Comparison of ENCODE assay signal across 13 cellular contexts in the genomic region with DNA sequence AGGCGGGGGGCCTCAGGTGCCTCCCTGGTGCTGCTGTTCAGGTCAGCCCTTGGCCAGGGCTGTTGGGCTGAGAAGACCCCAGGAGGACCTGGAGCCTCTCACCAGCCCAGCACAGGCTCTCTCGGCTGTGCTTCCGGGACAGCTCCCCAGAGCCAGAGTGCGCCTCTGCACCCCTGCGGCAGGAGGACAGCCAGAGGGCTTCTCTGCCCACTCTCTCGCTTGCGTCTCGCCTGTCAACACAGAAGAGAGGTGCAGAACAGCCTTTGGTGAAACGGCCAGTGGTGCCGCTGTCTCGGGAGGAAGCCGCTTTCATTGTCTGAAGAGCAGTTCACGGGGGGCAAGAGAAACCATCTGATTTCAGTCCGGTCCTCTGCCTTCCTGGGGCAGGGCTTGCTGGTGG. TPM values are rescaled to one million over a fixed set of nuclear protein-coding genes. Genes with fewer than 3 reads are reported as not detected.
DNase-seq lines count a peak whose midpoint lies in the region; ATAC-seq and TF ChIP-seq lines count a peak whose summit lies in the region.
"Had no signal": no experiment of that assay in that cellular context is flagged by ENCODE, and none has a peak within 500 bp of the region (broad histone marks: within the 10 kb centered on the region; RNA-seq: fewer than 3 reads in every experiment).

No MANE protein-coding gene starts in this region.

- peak overlapping the region in 3 of 4 donors; percentile 52 to 76 (median 56) for H3K4me3 Mint-ChIP-seq in CD4-positive, CD25-positive, alpha-beta regulatory T cell
- peak overlapping the region in 9 of 10 donors; percentile 16 to 62 (median 33) for H3K4me3 Mint-ChIP-seq in naive thymus-derived CD4-positive, alpha-beta T cell
- no peak overlapping the region for H3K4me3 Mint-ChIP-seq in H9
- H3K4me3 Mint-ChIP-seq: activated CD4-positive, alpha-beta memory T cell treated with anti-CD3 and anti-CD28 coated beads for 36 hours had no signal

- H2AFZ ChIP-seq in H9 (ENCODE audit: low read length): no peak overlapping the region
- H2AFZ ChIP-seq: parathyroid adenoma had no signal

- no peak overlapping the region for H4K91ac ChIP-seq in H9 (ENCODE audit: insufficient read length, low read depth, low read length)

- H4K8ac ChIP-seq in H9 (replicated peaks; ENCODE audit: insufficient read length, low read depth, low read length): no peak overlapping the region

- no peak overlapping the region for H3K4ac ChIP-seq in H9 (ENCODE audit: low read depth, low read length)

- no peaks in the 10 kb centered on the region for H4K20me1 ChIP-seq in H9 (ENCODE audit: control insufficient read depth, insufficient read depth, insufficient read length)

- H3K4me3 ChIP-seq in CD4-positive, CD25-positive, alpha-beta regulatory T cell (ENCODE audit: low read depth, low read length): no peak overlapping the region
- no peak overlapping the region for H3K4me3 ChIP-seq in NT2/D1 (ENCODE audit: insufficient read length, low read depth)
- no peak overlapping the region for H3K4me3 ChIP-seq in choroid plexus epithelial cell (ENCODE audit: low read depth, low read length)
- no peak overlapping the region for H3K4me3 ChIP-seq in naive thymus-derived CD4-positive, alpha-beta T cell (ENCODE audit: low read length)

- no peaks in the 10 kb centered on the region for H3K9me3 Mint-ChIP-seq in CD4-positive, CD25-positive, alpha-beta regulatory T cell
- no peaks in the 10 kb centered on the region for H3K9me3 Mint-ChIP-seq in naive thymus-derived CD4-positive, alpha-beta T cell
- no peaks in the 10 kb centered on the region for H3K9me3 Mint-ChIP-seq in H9
- H3K9me3 Mint-ChIP-seq: activated CD4-positive, alpha-beta memory T cell treated with anti-CD3 and anti-CD28 coated beads for 36 hours had no signal

- H3K4me1 ChIP-seq in CD4-positive, CD25-positive, alpha-beta regulatory T cell (ENCODE audit: control insufficient read depth, insufficient read depth, low read length, poor library complexity, severe bottlenecking): peaks cover 19% of the 10 kb centered on the region
- H3K4me1 ChIP-seq in NT2/D1 (ENCODE audit: insufficient read depth, insufficient read length) (peaks cover 39% of the 10 kb centered on the region), H9 (ENCODE audit: insufficient read depth, low read length) (peaks cover 2% of the 10 kb centered on the region; the same call in 1 of the 2 replicates)
- peaks cover 11 to 12% of the 10 kb centered on the region in 2 donors for H3K4me1 ChIP-seq in naive thymus-derived CD4-positive, alpha-beta T cell (ENCODE audit: control insufficient read depth in 2 of 2, insufficient read depth in 2 of 2, low read length in 2 of 2)

- peaks cover 4% of the 10 kb centered on the region for H3K23me2 ChIP-seq in H9 (ENCODE audit: insufficient read length, low read depth, low read length, poor library complexity, severe bottlenecking)

- WGBS in H9 (ENCODE audit: extremely low coverage, insufficient read length, low lambda C conversion rate): no CpG with 5 or more reads among the region's 14 CpGs

- CTCF ChIA-PET in naive thymus-derived CD4-positive, alpha-beta T cell (lab: Charles Lee): no interaction called here

- no peak overlapping the region for H2BK15ac ChIP-seq in H9 (ENCODE audit: low read depth, low read length)

- POLR2A ChIA-PET in naive thymus-derived CD4-positive, alpha-beta T cell (lab: Charles Lee): interaction anchor here (0.9 to 5.5 kb wide), 3 partner anchors 9 to 22 kb away, joined by 3 to 38 read pairs (median 3); no protein-coding TSS in a partner anchor

- no peak for ATAC-seq in CD4-positive, CD25-positive, alpha-beta regulatory T cell (ENCODE audit: low read depth in 2 of 2)
- ATAC-seq in naive thymus-derived CD4-positive, alpha-beta T cell: peak; percentile 19

- no peaks in the 10 kb centered on the region for H3K79me2 ChIP-seq in H9 (ENCODE audit: insufficient read depth, low read length)

- no peak overlapping the region for H3K18ac ChIP-seq in H9 (ENCODE audit: insufficient read length, low read depth, low read length)

- no peak overlapping the region for H3K14ac ChIP-seq in H9 (ENCODE audit: insufficient read depth, low read length)

- no peak overlapping the region for H3K56ac ChIP-seq in H9 (ENCODE audit: insufficient read length, low read depth, low read length)

- H3K4me2 ChIP-seq in H9 (ENCODE audit: insufficient read depth, insufficient read length, low read length): no peak overlapping the region
- H3K4me2 ChIP-seq: KMS-11 had no signal

- H3K4me1 Mint-ChIP-seq in CD4-positive, CD25-positive, alpha-beta regulatory T cell: peaks cover 0 to 14% (median 0%) of the 10 kb centered on the region in 4 donors
- peaks cover 0 to 22% (median 11%) of the 10 kb centered on the region in 7 donors for H3K4me1 Mint-ChIP-seq in naive thymus-derived CD4-positive, alpha-beta T cell
- peaks cover 18 to 25% of the 10 kb centered on the region in 2 experiments for H3K4me1 Mint-ChIP-seq in H9

- no peaks in the 10 kb centered on the region for H3K36me3 Mint-ChIP-seq in CD4-positive, CD25-positive, alpha-beta regulatory T cell
- no peaks in the 10 kb centered on the region for H3K36me3 Mint-ChIP-seq in naive thymus-derived CD4-positive, alpha-beta T cell
- H3K36me3 Mint-ChIP-seq in H9 (ENCODE audit: insufficient read depth in 1 of 3, low read depth in 3 of 3): no peaks in the 10 kb centered on the region
- H3K36me3 Mint-ChIP-seq: activated CD4-positive, alpha-beta memory T cell treated with anti-CD3 and anti-CD28 coated beads for 36 hours had no signal

- H2BK120ac ChIP-seq in H9 (ENCODE audit: low read depth, low read length, poor library complexity, severe bottlenecking): no peak overlapping the region

- peak; percentile 30 for TF ChIP-seq CTCF in choroid plexus epithelial cell (conservative IDR thresholded peaks at IDR 0.05; ENCODE audit: low read depth, low read length)
- TF ChIP-seq CTCF in H9 (conservative IDR thresholded peaks at IDR 0.05): no peak

- H3K9ac ChIP-seq in NT2/D1 (ENCODE audit: insufficient read length, low read depth): peak overlapping the region; percentile 25
- H3K9ac ChIP-seq in H9 (ENCODE audit: extremely low read depth, insufficient read length, low read length): no peak overlapping the region
- H3K9ac ChIP-seq: KMS-11, parathyroid adenoma had no signal

- no peak for DNase-seq in CD4-positive, CD25-positive, alpha-beta regulatory T cell
- no peak for DNase-seq in NT2/D1 (ENCODE audit: low read depth, low spot score)
- peak; percentile 38 for DNase-seq in choroid plexus epithelial cell (ENCODE audit: low read depth)
- DNase-seq in naive thymus-derived CD4-positive, alpha-beta T cell: no peak
- no peak for DNase-seq in amniotic stem cell (lab: John Stamatoyannopoulos, UW)
- DNase-seq in NCI-H526 (lab: John Stamatoyannopoulos, UW): no peak
- no peak for DNase-seq in H9
- no peak for DNase-seq in EL
- DNase-seq: activated CD4-positive, alpha-beta memory T cell treated with anti-CD3 and anti-CD28 coated beads for 36 hours; anterior cingulate cortex; NCI-H1092 treated with DMSO at 0.1 percent for 48 hours had no signal

- no peak overlapping the region for H2BK5ac ChIP-seq in H9 (ENCODE audit: insufficient read length, low read length)

- H3K27me3 Mint-ChIP-seq in CD4-positive, CD25-positive, alpha-beta regulatory T cell: peaks cover 7% of the 10 kb centered on the region
- H3K27me3 Mint-ChIP-seq in naive thymus-derived CD4-positive, alpha-beta T cell: peaks cover 0 to 22% (median 0%) of the 10 kb centered on the region in 5 donors
- peaks cover 33% of the 10 kb centered on the region for H3K27me3 Mint-ChIP-seq in H9 (ENCODE audit: low read depth)
- H3K27me3 Mint-ChIP-seq: activated CD4-positive, alpha-beta memory T cell treated with anti-CD3 and anti-CD28 coated beads for 36 hours had no signal

- H3K9me3 ChIP-seq in CD4-positive, CD25-positive, alpha-beta regulatory T cell (ENCODE audit: control insufficient read depth in 2 of 2, low read length in 2 of 2): no peaks in the 10 kb centered on the region
- H3K9me3 ChIP-seq in NT2/D1 (ENCODE audit: insufficient read depth, low read length) (no peaks in the 10 kb centered on the region), H9 (ENCODE audit: control insufficient read depth, low read depth, low read length) (no peaks in the 10 kb centered on the region)
- no peaks in the 10 kb centered on the region for H3K9me3 ChIP-seq in naive thymus-derived CD4-positive, alpha-beta T cell (ENCODE audit: control insufficient read depth in 2 of 3, low read length in 3 of 3)

- no peak overlapping the region for H4K5ac ChIP-seq in H9 (ENCODE audit: insufficient read length, low read depth, low read length)

- no peaks in the 10 kb centered on the region for H3K27me3 ChIP-seq in CD4-positive, CD25-positive, alpha-beta regulatory T cell (ENCODE audit: control insufficient read depth, insufficient read depth, low read length)
- H3K27me3 ChIP-seq in NT2/D1 (ENCODE audit: insufficient read depth, insufficient read length) (peaks cover 10% of the 10 kb centered on the region), H9 (ENCODE audit: insufficient read depth, low read length) (peaks cover 3% of the 10 kb centered on the region; the same call in 1 of the 2 replicates)
- H3K27me3 ChIP-seq in naive thymus-derived CD4-positive, alpha-beta T cell (ENCODE audit: control insufficient read depth in 2 of 2, insufficient read depth in 2 of 2, low read length in 2 of 2): no peaks in the 10 kb centered on the region

- no peak overlapping the region for H2BK20ac ChIP-seq in H9 (ENCODE audit: low read depth, low read length, poor library complexity, severe bottlenecking)

- H3T11ph ChIP-seq in H9 (ENCODE audit: low read length): no peak overlapping the region

- H3K79me1 ChIP-seq in H9 (ENCODE audit: insufficient read depth, low read depth, low read length, poor library complexity, severe bottlenecking): no peaks in the 10 kb centered on the region

- H3K36me3 ChIP-seq in CD4-positive, CD25-positive, alpha-beta regulatory T cell (ENCODE audit: control insufficient read depth, insufficient read depth, low read length): no peaks in the 10 kb centered on the region
- no peaks in the 10 kb centered on the region for H3K36me3 ChIP-seq in NT2/D1 (ENCODE audit: insufficient read depth, insufficient read length, low read length)
- no peaks in the 10 kb centered on the region for H3K36me3 ChIP-seq in naive thymus-derived CD4-positive, alpha-beta T cell (ENCODE audit: control insufficient read depth in 2 of 3, insufficient read depth in 3 of 3, low read length in 3 of 3)

- H3K27ac ChIP-seq in CD4-positive, CD25-positive, alpha-beta regulatory T cell (ENCODE audit: insufficient read depth, low read length, poor library complexity, severe bottlenecking): no peak overlapping the region
- H3K27ac ChIP-seq in naive thymus-derived CD4-positive, alpha-beta T cell (ENCODE audit: low read depth, low read length): no peak overlapping the region
- no peak overlapping the region for H3K27ac ChIP-seq in H9 (ENCODE audit: insufficient read length, low read depth, low read length)
- H3K27ac ChIP-seq: KMS-11, parathyroid adenoma had no signal

- intact Hi-C loops in naive thymus-derived CD4-positive, alpha-beta T cell (cut with micrococcal nuclease): no loop called here

- H3K27ac Mint-ChIP-seq in CD4-positive, CD25-positive, alpha-beta regulatory T cell: peak overlapping the region in 2 of 3 donors; percentile 23 to 80
- peak overlapping the region in 2 of 9 donors; percentile 62 to 80 for H3K27ac Mint-ChIP-seq in naive thymus-derived CD4-positive, alpha-beta T cell
- H3K27ac Mint-ChIP-seq in H9: peak overlapping the region in 1 of 3 experiments; percentile 80; a peak in 1 of 7 replicates
- H3K27ac Mint-ChIP-seq: activated CD4-positive, alpha-beta memory T cell treated with anti-CD3 and anti-CD28 coated beads for 36 hours had no signal

- H2BK12ac ChIP-seq in H9 (ENCODE audit: insufficient read length, low read depth, low read length): no peak overlapping the region

- no peak overlapping the region for H2AK5ac ChIP-seq in H9 (ENCODE audit: insufficient read length, low read length)

- H3K23ac ChIP-seq in H9 (ENCODE audit: insufficient read length, low read depth, low read length): no peak overlapping the region

RNA-seq across cellular contexts. Expression of gene NACC2, which starts 3.8 kb away (rescaled TPM):
- 4.8 TPM for total RNA-seq in CD4-positive, CD25-positive, alpha-beta regulatory T cell
- polyA plus RNA-seq in CD4-positive, CD25-positive, alpha-beta regulatory T cell: 1 to 10 TPM in 2 of 4 donors, under 1 TPM in 2; 0.76 to 1.9 (median 0.92) TPM
- total RNA-seq in naive thymus-derived CD4-positive, alpha-beta T cell: 10 to 100 TPM in 1 of 5 experiments, 1 to 10 TPM in 4; 2.7 to 17.7 (median 8.2) TPM
- under 1 TPM; 0.92 to 0.97 TPM for polyA plus RNA-seq in naive thymus-derived CD4-positive, alpha-beta T cell
- total RNA-seq in H9 (2021): 11.5 TPM in 2 replicates

RNA-seq across cellular contexts. Expression of gene TMEM250, which starts 19.8 kb away (rescaled TPM):
- 21.5 TPM for total RNA-seq in CD4-positive, CD25-positive, alpha-beta regulatory T cell
- 10 to 100 TPM; 44.7 to 55.6 (median 45.7) TPM for polyA plus RNA-seq in CD4-positive, CD25-positive, alpha-beta regulatory T cell
- total RNA-seq in naive thymus-derived CD4-positive, alpha-beta T cell: 10 to 100 TPM; 16.4 to 55.3 (median 41.3) TPM
- 10 to 100 TPM; 42.2 to 61.8 TPM for polyA plus RNA-seq in naive thymus-derived CD4-positive, alpha-beta T cell
- 48.1 and 48.3 TPM in 2 replicates for total RNA-seq in H9 (2021)

Comparison
In these comparisons a context has a peak if more than half of its experiments do, and no peak if none do; other contexts are left out.
1. H3K4me3 Mint-ChIP-seq: peak in CD4-positive, CD25-positive, alpha-beta regulatory T cell (3 of 4) and naive thymus-derived CD4-positive, alpha-beta T cell (9 of 10); none in H9 (0 of 2).